1 cellular context compared by ENCODE assay signal in genomic region chr6:21026576-21027273, GRCh38.
TF ChIP-seq lines count a peak whose summit lies in the region.

No MANE protein-coding gene starts in this region.

TF ChIP-seq in A549, 52 proteins besides CTCF, POLR2A, EP300 and RAD21 (continued from another document):
- TF ChIP-seq, protein P1, sequence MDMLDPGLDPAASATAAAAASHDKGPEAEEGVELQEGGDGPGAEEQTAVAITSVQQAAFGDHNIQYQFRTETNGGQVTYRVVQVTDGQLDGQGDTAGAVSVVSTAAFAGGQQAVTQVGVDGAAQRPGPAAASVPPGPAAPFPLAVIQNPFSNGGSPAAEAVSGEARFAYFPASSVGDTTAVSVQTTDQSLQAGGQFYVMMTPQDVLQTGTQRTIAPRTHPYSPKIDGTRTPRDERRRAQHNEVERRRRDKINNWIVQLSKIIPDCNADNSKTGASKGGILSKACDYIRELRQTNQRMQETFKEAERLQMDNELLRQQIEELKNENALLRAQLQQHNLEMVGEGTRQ (IDR thresholded peaks at IDR 0.05): no peak
- TF ChIP-seq JUN (IDR thresholded peaks at IDR 0.05): no peak
- no peak for TF ChIP-seq MAFK (IDR thresholded peaks at IDR 0.05; ENCODE audit: partially characterized antibody)
- no peak for TF ChIP-seq RFX5 (IDR thresholded peaks at IDR 0.05)
- no peak for TF ChIP-seq ZFP36 (IDR thresholded peaks at IDR 0.05; ENCODE audit: borderline replicate concordance, partially characterized antibody)
- TF ChIP-seq KDM5A (IDR thresholded peaks at IDR 0.05): no peak
- TF ChIP-seq HDAC2 (IDR thresholded peaks at IDR 0.05): no peak
- TF ChIP-seq EHMT2 (IDR thresholded peaks at IDR 0.05; ENCODE audit: low read depth): no peak
- TF ChIP-seq, protein P2, sequence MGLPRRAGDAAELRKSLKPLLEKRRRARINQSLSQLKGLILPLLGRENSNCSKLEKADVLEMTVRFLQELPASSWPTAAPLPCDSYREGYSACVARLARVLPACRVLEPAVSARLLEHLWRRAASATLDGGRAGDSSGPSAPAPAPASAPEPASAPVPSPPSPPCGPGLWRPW (IDR thresholded peaks at IDR 0.05): no peak
